8 cellular contexts compared by ENCODE assay signal in genomic region chr2:241732513-241733186, GRCh38. TPM values are rescaled to one million over a fixed set of nuclear protein-coding genes. Genes with fewer than 3 reads are reported as not detected.
A peak's percentile ranks its signal among the peaks of the same experiment; 100 is the strongest.
DNase-seq lines count a peak whose midpoint lies in the region; TF ChIP-seq lines count a peak whose summit lies in the region.
"Not testable (repeated sequence)": the region's sequence is repeated elsewhere in the genome, so short reads cannot be mapped to it uniquely, and the experiment has no call there.

No MANE protein-coding gene starts in this region.

- not testable (repeated sequence) for H3K27me3 ChIP-seq in endodermal cell (ENCODE audit: control insufficient read depth, insufficient read depth, low read length, poor library complexity, severe bottlenecking); sigmoid colon; transverse colon

- DNase-seq in GDM1 (lab: John Stamatoyannopoulos, UW) (peak; percentile 4), M059J (ENCODE audit: low read depth) (peak; percentile 48), T1000 (lab: John Stamatoyannopoulos, UW) (peak; percentile 53), endodermal cell (peak; percentile 83), left kidney (ENCODE audit: low read depth, low spot score) (peak; percentile 96), sigmoid colon (peak; percentile 85), transverse colon (peak; percentile 75)
- DNase-seq in activated effector memory CD4-positive, alpha-beta T cell treated with Interleukin-2 at 50 U/mL for 16 hours, result peak; percentile 40

- not testable (repeated sequence) for H3K9me3 Mint-ChIP-seq in endodermal cell

- H3K27ac ChIP-seq in endodermal cell (ENCODE audit: low read depth, low read length); sigmoid colon; transverse colon: not testable (repeated sequence)

- H3K36me3 ChIP-seq in endodermal cell (ENCODE audit: control insufficient read depth, insufficient read depth, low read length); sigmoid colon; transverse colon: not testable (repeated sequence)

- H3K9me3 ChIP-seq in endodermal cell (ENCODE audit: control insufficient read depth, low read length); sigmoid colon; transverse colon: not testable (repeated sequence)

- intact Hi-C loops in sigmoid colon (cut with DNase I), result loop anchor here (5.0 kb wide), 1 partner anchor 880 kb away; no protein-coding TSS in a partner anchor
- intact Hi-C loops in transverse colon (cut with DNase I; ENCODE audit: low total_unique reads), result not testable (repeated sequence)

- peaks cover 13% of the 10 kb centered on the region for H3K36me3 Mint-ChIP-seq in endodermal cell (ENCODE audit: low read depth)

- not testable (repeated sequence) for H3K4me1 ChIP-seq in endodermal cell (ENCODE audit: control insufficient read depth, insufficient read depth, low read length)
- peaks cover 0 to 22% (median 12%) of the 10 kb centered on the region in 4 donors for H3K4me1 ChIP-seq in sigmoid colon
- peaks cover 3 to 15% (median 13%) of the 10 kb centered on the region in 4 donors for H3K4me1 ChIP-seq in transverse colon

- TF ChIP-seq POLR2A in sigmoid colon (IDR thresholded peaks at IDR 0.05); transverse colon (IDR thresholded peaks at IDR 0.05): not testable (repeated sequence)

- TF ChIP-seq EP300 in sigmoid colon (IDR thresholded peaks at IDR 0.05); transverse colon (IDR thresholded peaks at IDR 0.05; ENCODE audit: low read depth): not testable (repeated sequence)

- H3K4me3 ChIP-seq in endodermal cell (ENCODE audit: low read length), result not testable (repeated sequence)
- H3K4me3 ChIP-seq in sigmoid colon (peak overlapping the region in 1 of 4 donors; percentile 27), transverse colon (peak overlapping the region in 1 of 4 donors; percentile 21)

- not testable (repeated sequence) for H3K9ac ChIP-seq in endodermal cell (ENCODE audit: extremely low read depth, low read length, poor library complexity, severe bottlenecking)

- 51 to 75% methylated on average over 8 to 18 of the region's 26 CpGs for WGBS in endodermal cell (ENCODE audit: insufficient coverage in 1 of 2, insufficient read length in 1 of 2), 2 experiments
- WGBS in sigmoid colon, 2 donors, result 42 to 50% methylated on average over 25 of the region's 26 CpGs
- 42 to 67% methylated on average over 9 to 26 of the region's 26 CpGs for WGBS in transverse colon (ENCODE audit: low coverage in 1 of 2), 2 donors

- H3K27ac Mint-ChIP-seq in endodermal cell, result not testable (repeated sequence)

- not testable (repeated sequence) for H3K27me3 Mint-ChIP-seq in endodermal cell (ENCODE audit: insufficient read depth)

- peak; percentile 77 for TF ChIP-seq CTCF in endodermal cell (conservative IDR thresholded peaks at IDR 0.05)
- peak in 2 of 4 experiments; percentile 48 to 51 for TF ChIP-seq CTCF in sigmoid colon (IDR thresholded peaks at IDR 0.05)
- TF ChIP-seq CTCF in transverse colon (IDR thresholded peaks at IDR 0.05), result peak; percentile 49 to 71 (median 57)

- in situ Hi-C loops in transverse colon (cut with MboI; ENCODE audit: low pct_ligation_motif_present in 1 of 4, low pct_unique_long_range_greater_than_20kb in 1 of 4, low sequenced_read_pairs in 3 of 4), result not testable (repeated sequence)

- H3K4me1 Mint-ChIP-seq in endodermal cell, result not testable (repeated sequence)

- H3K4me3 Mint-ChIP-seq in endodermal cell, result not testable (repeated sequence)

RNA-seq across cellular contexts. Expression of gene D2HGDH, which starts 1.8 kb away (rescaled TPM):
- 3.5 and 6.1 TPM in 2 replicates for total RNA-seq in M059J (2014; rRNA removed; shearing (Covaris generic))
- total RNA-seq in endodermal cell (10 to 100 TPM; 25.1 to 34.8 TPM), sigmoid colon (10 to 100 TPM; 10.7 to 26.9 (median 13.3) TPM), transverse colon (100 to 1,000 TPM in 1 of 4 donors, 10 to 100 TPM in 3; 53.2 to 150 (median 55.5) TPM)
- polyA plus RNA-seq in endodermal cell (2013, experiment 1 of 2), result 21.2 TPM
- polyA plus RNA-seq in endodermal cell (2013, experiment 2 of 2), result 19.8 TPM
- 10 to 100 TPM in 1 of 3 donors, 1 to 10 TPM in 2; 6.0 to 36.9 (median 8.6) TPM for polyA plus RNA-seq in sigmoid colon

RNA-seq across cellular contexts. Expression of gene ING5, which starts 30.8 kb away (rescaled TPM):
- 9.2 and 11.0 TPM in 2 replicates for total RNA-seq in M059J (2014; rRNA removed; shearing (Covaris generic))
- total RNA-seq in endodermal cell (10 to 100 TPM; 44.9 to 53.1 TPM), sigmoid colon (10 to 100 TPM; 21.1 to 49.8 (median 29.9) TPM), transverse colon (10 to 100 TPM; 37.4 to 94.3 (median 56.3) TPM)
- polyA plus RNA-seq in endodermal cell (2013, experiment 1 of 2), result 33.1 TPM
- polyA plus RNA-seq in endodermal cell (2013, experiment 2 of 2), result 33.4 TPM
- 10 to 100 TPM in 2 of 3 donors, 1 to 10 TPM in 1; 9.6 to 31.8 (median 20.1) TPM for polyA plus RNA-seq in sigmoid colon

RNA-seq across cellular contexts. Expression of gene GAL3ST2, which starts 44.0 kb away (rescaled TPM):
- total RNA-seq in M059J (2014; rRNA removed; shearing (Covaris generic)), result not detected in 2 replicates
- total RNA-seq in endodermal cell (under 1 TPM; 0.57 to 0.91 TPM), sigmoid colon (under 1 TPM in 2 of 4 donors, not detected in 2; 0.33 to 0.68 TPM), transverse colon (100 to 1,000 TPM in 1 of 4 donors, 10 to 100 TPM in 3; 50.8 to 364 (median 76.0) TPM)
- not detected for polyA plus RNA-seq in endodermal cell (2013, experiment 1 of 2)
- polyA plus RNA-seq in endodermal cell (2013, experiment 2 of 2), result not detected
- 10 to 100 TPM in 1 of 3 donors, 1 to 10 TPM in 2; 3.0 to 13.6 (median 4.2) TPM for polyA plus RNA-seq in sigmoid colon

RNA-seq across cellular contexts. Expression of gene DTYMK, which starts 46.0 kb away (rescaled TPM):
- 40.6 and 49.3 TPM in 2 replicates for total RNA-seq in M059J (2014; rRNA removed; shearing (Covaris generic))
- total RNA-seq in endodermal cell, result 10 to 100 TPM; 60.9 to 62.4 TPM
- polyA plus RNA-seq in endodermal cell (2013, experiment 1 of 2), result 66.3 TPM
- 64.8 TPM for polyA plus RNA-seq in endodermal cell (2013, experiment 2 of 2)
- 10 to 100 TPM in 2 of 4 donors, 1 to 10 TPM in 2; 7.4 to 13.8 (median 10.8) TPM for total RNA-seq in sigmoid colon
- 10 to 100 TPM; 18.6 to 53.0 (median 23.8) TPM for polyA plus RNA-seq in sigmoid colon
- 10 to 100 TPM in 2 of 4 donors, 1 to 10 TPM in 2; 3.4 to 27.9 (median 11.4) TPM for total RNA-seq in transverse colon

Comparison
In these comparisons a context has a peak if more than half of its experiments do, and no peak if none do; other contexts are left out.
1. DNase-seq: peak in every context shown above with its lines; median percentile 96 in left kidney; 85 in sigmoid colon; 83 in endodermal cell; 75 in transverse colon; 53 in T1000; 48 in M059J; 40 in activated effector memory CD4-positive, alpha-beta T cell treated with Interleukin-2 at 50 U/mL for 16 hours; 4 in GDM1.
2. RNA of gene GAL3ST2, which starts 44.0 kb away (total RNA-seq): 50.8 to 364 TPM in transverse colon; 0.57 to 0.91 TPM in endodermal cell, 0.33 to 0.68 TPM in sigmoid colon and not detected in M059J; every median in the first group is over 10 times any median in the second.